In the genomic region with DNA sequence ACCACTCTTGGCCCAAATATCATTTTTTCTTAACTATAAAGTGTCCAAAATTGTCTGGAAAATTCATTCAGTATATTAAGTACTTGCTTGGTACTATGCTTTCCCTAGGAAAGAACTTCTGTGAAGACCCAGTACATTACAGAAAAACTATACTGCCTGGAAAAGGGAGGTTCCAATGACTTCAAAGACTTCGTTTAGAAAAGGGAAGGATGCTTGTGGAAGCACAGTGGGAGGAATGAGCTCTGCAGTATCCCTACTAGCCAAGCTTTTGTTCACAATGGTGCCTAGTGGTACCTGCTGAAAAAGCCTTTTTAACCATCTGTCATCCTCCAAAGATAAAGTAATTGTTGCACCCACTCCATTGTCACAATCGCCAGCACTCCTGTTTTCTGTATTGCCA, we compare ENCODE assay signal across 30 cellular contexts.
"Had no signal": no experiment of that assay in that cellular context is flagged by ENCODE, and none has a peak within 500 bp of the region (broad histone marks: within the 10 kb centered on the region; RNA-seq: fewer than 3 reads in every experiment).

No MANE protein-coding gene starts in this region.

- H3K27ac ChIP-seq: body of pancreas, epithelial cell of prostate, esophagus squamous epithelium, gastroesophageal sphincter, hepatocyte, WERI-Rb-1 had no signal

- H3K27me3 ChIP-seq: body of pancreas, esophagus squamous epithelium, gastroesophageal sphincter, heart right ventricle, hepatocyte had no signal

- H3K4me2 ChIP-seq: hepatocyte had no signal

- DNase-seq: activated B cell treated with CpG ODN at 0.5 μM for 24 hours; activated CD4-positive, alpha-beta T cell treated with anti-CD3 and anti-CD28 coated beads for 48 hours; activated CD4-positive, alpha-beta T cell treated with anti-CD3 and anti-CD28 coated beads, Interleukin-2, amount 50 U/mL, for 1 hour; activated CD4-positive, alpha-beta T cell treated with anti-CD3 and anti-CD28 coated beads, Interleukin-2, amount 50 U/mL, for 48 hours; activated CD8-positive, alpha-beta memory T cell treated with anti-CD3 and anti-CD28 coated beads for 24 hours; activated CD8-positive, alpha-beta T cell treated with anti-CD3 and anti-CD28 coated beads for 36 hours; activated effector memory CD4-positive, alpha-beta T cell treated with Interleukin-2 at 50 U/mL for 16 hours; activated gamma-delta T cell treated with Interleukin-2 at 50 U/mL for 16 hours; activated naive CD4-positive, alpha-beta T cell treated with anti-CD3 and anti-CD28 coated beads, Interleukin-2, amount 50 U/mL, for 16 hours; activated naive CD4-positive, alpha-beta T cell treated with Interleukin-2 at 50 U/mL for 16 hours; activated T-cell treated with anti-CD3 and anti-CD28 coated beads, Interleukin-2, amount 50 U/mL, for 4 hours; amygdala; caudate nucleus; cortex of kidney; effector CD8-positive, alpha-beta T cell; esophagus squamous epithelium; foreskin melanocyte; T-helper 9 cell; WERI-Rb-1 had no signal

- ATAC-seq: activated CD4-positive, CD25-positive, alpha-beta regulatory T cell treated with anti-CD3 and anti-CD28 coated beads, Interleukin-2, amount 50 U/mL, for 24 hours; activated CD8-positive, alpha-beta T cell treated with anti-CD3 and anti-CD28 coated beads for 36 hours; activated T-cell treated with anti-CD3 and anti-CD28 coated beads, Interleukin-2, amount 50 U/mL, for 4 hours; activated T-helper 17 cell treated with anti-CD3 and anti-CD28 coated beads, Interleukin-2, amount 50 U/mL, for 72 hours; body of pancreas had no signal

- H3K4me3 ChIP-seq: body of pancreas, esophagus squamous epithelium, gastroesophageal sphincter, heart right ventricle, hepatocyte had no signal

- H3K36me3 ChIP-seq: esophagus squamous epithelium, gastroesophageal sphincter, heart right ventricle, WERI-Rb-1 had no signal

- H3K4me1 ChIP-seq: body of pancreas, gastroesophageal sphincter had no signal

- FAIRE-seq: colon, endometrium, endothelial cell of umbilical vein, TTC549 had no signal

- H2AFZ ChIP-seq: hepatocyte had no signal

- H3K9me3 ChIP-seq: body of pancreas, esophagus squamous epithelium, gastroesophageal sphincter, heart right ventricle had no signal
